Comparison of ENCODE assay signal across 8 cellular contexts in the genomic region with DNA sequence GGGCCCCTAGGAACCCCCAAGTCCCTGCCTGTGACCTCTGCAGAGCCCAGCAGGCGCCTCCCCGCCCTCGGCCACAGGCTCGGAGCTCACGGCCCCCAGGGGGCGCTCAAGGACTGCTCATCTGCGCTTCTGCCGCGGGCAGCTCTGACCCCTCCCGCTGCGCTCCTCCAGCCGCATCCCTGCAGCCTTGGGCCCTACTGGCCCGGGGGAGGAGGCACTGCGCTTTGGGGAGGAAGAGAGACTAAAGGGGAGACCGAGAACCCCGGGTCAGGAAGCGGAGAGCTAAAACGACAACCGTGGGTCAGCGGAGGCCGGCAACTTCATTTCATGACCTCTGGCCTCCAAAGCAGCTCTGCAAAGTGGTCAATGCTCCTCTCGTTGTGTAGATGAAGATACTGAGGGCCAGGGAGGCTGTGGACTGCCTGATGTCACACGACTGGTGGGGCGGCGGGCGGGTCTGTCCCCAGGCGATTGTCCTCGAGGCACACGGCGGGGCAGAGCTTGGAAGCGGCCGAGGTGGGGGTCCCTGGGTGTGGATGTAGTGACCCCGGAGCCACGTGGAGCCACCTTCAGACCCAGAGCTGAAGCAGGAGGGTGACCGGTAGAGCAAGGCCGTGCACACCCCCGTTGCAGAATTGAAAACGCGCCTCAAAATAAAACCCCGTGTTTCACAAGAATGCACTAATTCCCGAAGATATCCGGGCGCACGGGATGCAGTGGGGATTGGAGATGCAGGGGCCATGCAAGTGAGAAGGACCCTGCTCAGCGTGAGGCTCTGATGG. TPM values are rescaled to one million over a fixed set of nuclear protein-coding genes. Genes with fewer than 3 reads are reported as not detected.
DNase-seq lines count a peak whose midpoint lies in the region; ATAC-seq and TF ChIP-seq lines count a peak whose summit lies in the region.

No MANE protein-coding gene starts in this region.

- H3K4me2 ChIP-seq in OCI-LY1 (ENCODE audit: low read length), result no peak overlapping the region

- H3K27me3 ChIP-seq in OCI-LY1 (ENCODE audit: insufficient read depth, low read length) (no peaks in the 10 kb centered on the region), esophagus muscularis mucosa (peaks cover 0 to 42% (median 0%) of the 10 kb centered on the region in 4 donors), mucosa of rectum (ENCODE audit: control insufficient read depth in 2 of 2, insufficient read depth in 2 of 2, low read length in 2 of 2) (peaks cover 9 to 16% of the 10 kb centered on the region in 2 donors)

- ATAC-seq in HG02870 (IDR thresholded peaks at IDR 0.05; ENCODE audit: unreplicated experiment), result no peak

- H3K36me3 ChIP-seq in OCI-LY1 (ENCODE audit: insufficient read depth, low read length) (no peaks in the 10 kb centered on the region), esophagus muscularis mucosa (no peaks in the 10 kb centered on the region), mucosa of rectum (ENCODE audit: control insufficient read depth in 2 of 2, insufficient read depth in 2 of 2, low read length in 2 of 2) (no peaks in the 10 kb centered on the region)

- H3F3A ChIP-seq in OCI-LY1 (ENCODE audit: insufficient read depth, low read length), result no peaks in the 10 kb centered on the region

- H3K4me3 ChIP-seq in OCI-LY1 (ENCODE audit: low read depth, low read length, poor library complexity, severe bottlenecking), result no peak overlapping the region
- peak overlapping the region in 3 of 4 donors; percentile 38 to 55 (median 45) for H3K4me3 ChIP-seq in esophagus muscularis mucosa
- H3K4me3 ChIP-seq in mucosa of rectum (ENCODE audit: low read length in 2 of 2), result peak overlapping the region; percentile 71 to 80

- H3K9me3 ChIP-seq in OCI-LY1 (ENCODE audit: low read length) (no peaks in the 10 kb centered on the region), esophagus muscularis mucosa (no peaks in the 10 kb centered on the region), mucosa of rectum (ENCODE audit: control insufficient read depth in 2 of 2, low read length in 2 of 2) (no peaks in the 10 kb centered on the region)

- no peak overlapping the region for H2AFZ ChIP-seq in OCI-LY1 (ENCODE audit: low read length)

- DNase-seq in HT-29 (ENCODE audit: low spot score) (peak; percentile 95), activated T-cell treated with anti-CD3 and anti-CD28 coated beads for 4 hours (peak; percentile 75), esophagus muscularis mucosa (ENCODE audit: extremely low spot score) (peak; percentile 96)
- peak; percentile 66 to 71 for DNase-seq in stimulated activated CD8-positive, alpha-beta memory T cell treated with anti-CD3 and anti-CD28 coated beads, Interleukin-15, amount 100 ng/mL, for 48 hours (ENCODE audit: low read depth in 2 of 2)

- no peak for TF ChIP-seq POLR2A in esophagus muscularis mucosa (IDR thresholded peaks at IDR 0.05; ENCODE audit: low read depth)

- H4K20me1 ChIP-seq in OCI-LY1 (ENCODE audit: insufficient read depth, low read length), result no peaks in the 10 kb centered on the region

- 52% methylated on average over 42 of the region's 45 CpGs for WGBS in esophagus muscularis mucosa

- no peaks in the 10 kb centered on the region for H3K9me2 ChIP-seq in OCI-LY1 (ENCODE audit: low read depth, low read length)

- no peak overlapping the region for H3K27ac ChIP-seq in OCI-LY1 (ENCODE audit: low read depth, low read length, poor library complexity, severe bottlenecking)
- peak overlapping the region in 2 of 4 donors; percentile 38 to 63 for H3K27ac ChIP-seq in esophagus muscularis mucosa (replicated peaks in 1 of 4)
- H3K27ac ChIP-seq in mucosa of rectum (ENCODE audit: low read depth in 2 of 2, low read length in 2 of 2), result no peak overlapping the region

- H3K9ac ChIP-seq in OCI-LY1 (ENCODE audit: low read length), result no peak overlapping the region
- peak overlapping the region; percentile 17 to 75 for H3K9ac ChIP-seq in mucosa of rectum (ENCODE audit: low read depth in 1 of 2, low read length in 2 of 2)

- no peak for TF ChIP-seq EP300 in esophagus muscularis mucosa (IDR thresholded peaks at IDR 0.05)

- intact Hi-C loops in esophagus muscularis mucosa (cut with DNase I), result loop anchor here (5.0 kb wide), 1 partner anchor 42 kb away; no protein-coding TSS in a partner anchor

- H3K79me2 ChIP-seq in OCI-LY1 (ENCODE audit: insufficient read depth, low read length), result no peaks in the 10 kb centered on the region

- TF ChIP-seq CTCF in GM12872 (IDR thresholded peaks at IDR 0.05; ENCODE audit: insufficient read depth, low read depth, low read length) (peak; percentile 90), OCI-LY1 (IDR thresholded peaks at IDR 0.05; ENCODE audit: low read length) (peak; percentile 77), esophagus muscularis mucosa (IDR thresholded peaks at IDR 0.05) (peak; percentile 86 to 94 (median 89))

- no peaks in the 10 kb centered on the region for H3K4me1 ChIP-seq in OCI-LY1 (ENCODE audit: insufficient read depth, low read length, severe bottlenecking)
- H3K4me1 ChIP-seq in esophagus muscularis mucosa, result peaks cover 11 to 17% (median 14%) of the 10 kb centered on the region in 4 donors
- H3K4me1 ChIP-seq in mucosa of rectum (ENCODE audit: control insufficient read depth in 2 of 2, insufficient read depth in 2 of 2, low read length in 2 of 2), result peaks cover 4 to 9% of the 10 kb centered on the region in 2 donors

RNA-seq across cellular contexts. Expression of gene KRTAP5-6, which starts 2.7 kb away (rescaled TPM):
- total RNA-seq in HT-29 (2014; rRNA removed; shearing (Covaris generic)), result not detected in 2 replicates
- not detected for total RNA-seq in esophagus muscularis mucosa

RNA-seq across cellular contexts. Expression of gene IFITM10, which starts 56.1 kb away (rescaled TPM):
- total RNA-seq in HT-29 (2014; rRNA removed; shearing (Covaris generic)), result 2.8 and 4.1 TPM in 2 replicates
- total RNA-seq in esophagus muscularis mucosa, result under 1 TPM; 0.42 to 0.58 (median 0.54) TPM
